Comparison of ENCODE assay signal across 1 cellular context in the genomic region with DNA sequence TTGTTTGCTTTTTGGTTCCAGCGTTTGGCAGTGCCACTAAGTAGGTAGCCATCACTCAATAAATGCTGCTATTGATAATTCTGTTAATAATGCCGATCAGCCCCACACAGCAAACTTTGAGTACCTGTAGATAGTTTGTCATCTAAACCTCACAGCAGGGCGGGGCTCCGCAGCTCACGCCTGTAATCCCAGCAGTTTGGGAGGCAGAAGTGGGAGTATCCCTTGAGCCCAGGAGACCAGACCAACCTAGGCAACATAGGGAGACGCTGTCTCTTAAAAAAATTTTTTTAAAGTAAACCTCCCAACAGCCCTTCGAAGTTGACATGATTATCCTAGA.
TF ChIP-seq lines count a peak whose summit lies in the region.

No MANE protein-coding gene starts in this region.

TF ChIP-seq in A549, 52 proteins besides CTCF, POLR2A, EP300 and RAD21 (continued from another document):
- TF ChIP-seq, protein P1, sequence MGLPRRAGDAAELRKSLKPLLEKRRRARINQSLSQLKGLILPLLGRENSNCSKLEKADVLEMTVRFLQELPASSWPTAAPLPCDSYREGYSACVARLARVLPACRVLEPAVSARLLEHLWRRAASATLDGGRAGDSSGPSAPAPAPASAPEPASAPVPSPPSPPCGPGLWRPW (IDR thresholded peaks at IDR 0.05), result no peak
